Comparison of ENCODE assay signal across 21 cellular contexts in the genomic region with DNA sequence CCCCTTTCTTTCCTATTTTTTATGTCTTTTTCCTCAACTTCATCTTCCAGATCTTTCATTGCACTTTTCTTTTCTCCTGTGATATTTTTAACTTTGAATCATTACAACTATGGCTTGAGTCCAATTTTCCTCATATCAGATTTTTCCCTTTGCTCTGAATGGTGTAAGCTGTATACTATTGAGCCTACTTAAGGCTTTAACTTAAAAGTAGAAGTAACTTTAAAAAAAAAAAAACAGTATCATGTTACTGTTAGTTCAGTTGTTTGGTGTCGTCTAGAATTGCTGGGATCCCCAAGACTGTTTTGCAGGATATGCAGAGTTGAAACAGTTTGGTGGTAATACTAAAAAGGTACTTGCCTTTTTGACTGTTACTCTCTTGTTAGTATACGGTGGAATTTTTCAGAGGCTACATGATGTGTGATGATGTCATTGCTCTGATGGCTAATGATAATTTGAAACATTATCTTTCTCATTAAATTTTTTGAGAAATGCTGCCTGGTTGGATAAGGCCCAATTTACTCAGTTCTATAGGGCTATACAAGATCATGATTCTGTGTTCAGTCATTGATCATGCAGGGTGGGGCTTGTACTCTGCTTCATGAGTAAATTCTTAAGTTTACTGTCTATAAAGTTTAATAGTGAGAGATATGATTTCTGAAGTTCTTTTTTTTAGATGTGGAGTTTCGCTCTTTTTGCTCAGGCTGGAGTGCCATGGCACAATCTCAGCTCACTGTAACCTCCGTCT. TPM values are rescaled to one million over a fixed set of nuclear protein-coding genes. Genes with fewer than 3 reads are reported as not detected.
DNase-seq lines count a peak whose midpoint lies in the region; ATAC-seq and TF ChIP-seq lines count a peak whose summit lies in the region.
"Had no signal": no experiment of that assay in that cellular context is flagged by ENCODE, and none has a peak within 500 bp of the region (broad histone marks: within the 10 kb centered on the region; RNA-seq: fewer than 3 reads in every experiment).

No MANE protein-coding gene starts in this region.

- H3K9ac ChIP-seq in GM23248 (no peak overlapping the region), PC-3 (ENCODE audit: low read length) (no peak overlapping the region)

- POLR2A ChIA-PET in PC-3 (lab: Charles Lee; ENCODE audit: unreplicated experiment): no interaction called here

- H3K4me2 ChIP-seq in GM23248 (ENCODE audit: unreplicated experiment) (no peak overlapping the region), PC-3 (ENCODE audit: low read length) (no peak overlapping the region)

- peak; percentile 23 for DNase-seq in GM23248
- no peak for DNase-seq in HFFc6
- no peak for DNase-seq in chondrocyte (ENCODE audit: low spot score)
- no peak for DNase-seq in mucosa of descending colon
- no peak for DNase-seq in PC-3
- no peak for DNase-seq in type B pancreatic cell (ENCODE audit: extremely low spot score, unreplicated experiment)
- DNase-seq in WERI-Rb-1: no peak
- no peak for DNase-seq in COLO829 (ENCODE audit: low spot score)
- DNase-seq: activated T-cell treated with anti-CD3 and anti-CD28 coated beads, Interleukin-2, amount 50 U/mL, for 1 hour; BE2C; GF-D8; glutamatergic neuron; GOT3; KG1; NCI-H1092; NCI-H69; stimulated activated naive CD8-positive, alpha-beta T cell treated with anti-CD3 and anti-CD28 coated beads, Interleukin-15, amount 100 ng/mL, for 72 hours; upper lobe of right lung had no signal

- no peak overlapping the region for H3K27ac ChIP-seq in GM23248
- no peak overlapping the region for H3K27ac ChIP-seq in PC-3 (ENCODE audit: low read length)
- no peak overlapping the region for H3K27ac ChIP-seq in WERI-Rb-1
- H3K27ac ChIP-seq: HL-60, upper lobe of right lung had no signal

- H3K4me1 Mint-ChIP-seq in HFFc6 (ENCODE audit: low read depth) (peaks cover 18% of the 10 kb centered on the region), chondrocyte (ENCODE audit: low read depth) (peaks cover 20% of the 10 kb centered on the region), type B pancreatic cell (ENCODE audit: unreplicated experiment) (peaks cover 14% of the 10 kb centered on the region)

- H3F3A ChIP-seq in GM23248 (ENCODE audit: insufficient read depth) (no peaks in the 10 kb centered on the region), PC-3 (ENCODE audit: low read length, unreplicated experiment) (no peaks in the 10 kb centered on the region)

- H3K36me3 Mint-ChIP-seq in HFFc6 (ENCODE audit: low read depth) (peaks cover 46% of the 10 kb centered on the region), chondrocyte (ENCODE audit: low read depth) (peaks cover 19% of the 10 kb centered on the region), type B pancreatic cell (peaks cover 38% of the 10 kb centered on the region)

- H3K27me3 ChIP-seq in GM23248 (replicated peaks; ENCODE audit: insufficient read depth) (no peaks in the 10 kb centered on the region), PC-3 (ENCODE audit: low read length) (no peaks in the 10 kb centered on the region), WERI-Rb-1 (ENCODE audit: insufficient read depth, low read depth, severe bottlenecking) (no peaks in the 10 kb centered on the region)
- H3K27me3 ChIP-seq: BE2C, upper lobe of right lung had no signal

- H3K4me1 ChIP-seq in GM23248 (ENCODE audit: insufficient read depth) (no peaks in the 10 kb centered on the region), mucosa of descending colon (ENCODE audit: low read depth) (no peaks in the 10 kb centered on the region), PC-3 (ENCODE audit: insufficient read depth, low read length) (no peaks in the 10 kb centered on the region)
- H3K4me1 ChIP-seq: BE2C had no signal

- H3K4me3 ChIP-seq in GM23248: no peak overlapping the region
- no peak overlapping the region for H3K4me3 ChIP-seq in mucosa of descending colon
- H3K4me3 ChIP-seq in PC-3 (ENCODE audit: low read length): no peak overlapping the region
- no peak overlapping the region for H3K4me3 ChIP-seq in WERI-Rb-1 (ENCODE audit: low read depth, low read length)
- H3K4me3 ChIP-seq: lung, upper lobe of right lung had no signal

- H3K27ac Mint-ChIP-seq in HFFc6: peak overlapping the region; percentile 15; the same call in 1 of the 2 replicates
- peak overlapping the region; percentile 53 for H3K27ac Mint-ChIP-seq in chondrocyte (ENCODE audit: unreplicated experiment)
- no peak overlapping the region for H3K27ac Mint-ChIP-seq in type B pancreatic cell
- H3K27ac Mint-ChIP-seq: natural killer cell treated with Interleukin-12 subunit alpha and Interleukin-12 subunit beta and Interleukin-15 and Interleukin-18, amount 100 ng/mL, for 72 hours had no signal

- no peak for TF ChIP-seq CTCF in HFFc6 (IDR thresholded peaks at IDR 0.05)
- TF ChIP-seq CTCF in chondrocyte (IDR thresholded peaks at IDR 0.05): no peak
- TF ChIP-seq CTCF in mucosa of descending colon (IDR thresholded peaks at IDR 0.05): no peak
- no peak for TF ChIP-seq CTCF in PC-3 (conservative IDR thresholded peaks at IDR 0.05; ENCODE audit: low read depth, low read length)
- TF ChIP-seq CTCF in type B pancreatic cell (conservative IDR thresholded peaks at IDR 0.05): no peak
- TF ChIP-seq CTCF in WERI-Rb-1 (IDR thresholded peaks at IDR 0.05; ENCODE audit: low read depth, low read length): no peak

- ATAC-seq in mucosa of descending colon: peak; percentile 63
- no peak for ATAC-seq in PC-3
- ATAC-seq: natural killer cell treated with Interleukin-12 subunit alpha and Interleukin-12 subunit beta and Interleukin-15 and Interleukin-18, amount 100 ng/mL, for 72 hours; stimulated activated naive CD8-positive, alpha-beta T cell treated with anti-CD3 and anti-CD28 coated beads, Interleukin-15, amount 100 ng/mL, for 72 hours; upper lobe of right lung had no signal

- H2AFZ ChIP-seq in GM23248 (no peak overlapping the region), PC-3 (ENCODE audit: low read length) (no peak overlapping the region)

- H3K9me3 ChIP-seq in GM23248 (ENCODE audit: low read depth) (no peaks in the 10 kb centered on the region), mucosa of descending colon (no peaks in the 10 kb centered on the region), PC-3 (ENCODE audit: low read length) (no peaks in the 10 kb centered on the region), WERI-Rb-1 (ENCODE audit: severe bottlenecking) (no peaks in the 10 kb centered on the region)
- H3K9me3 ChIP-seq: BE2C, upper lobe of right lung had no signal

- H3K9me2 ChIP-seq in GM23248 (ENCODE audit: insufficient read depth): no peaks in the 10 kb centered on the region
- no peaks in the 10 kb centered on the region for H3K9me2 ChIP-seq in PC-3 (replicated peaks; ENCODE audit: low read length)

- no TSS peak for BruUV-seq in PC-3 (replicated peaks; lab: Mats Ljungman, UMichigan)

- H3K27me3 Mint-ChIP-seq in HFFc6 (ENCODE audit: insufficient read depth) (peaks cover 1% of the 10 kb centered on the region; the same call in 1 of the 2 replicates), chondrocyte (ENCODE audit: low read depth) (no peaks in the 10 kb centered on the region), type B pancreatic cell (no peaks in the 10 kb centered on the region)
- H3K27me3 Mint-ChIP-seq: natural killer cell treated with Interleukin-12 subunit alpha and Interleukin-12 subunit beta and Interleukin-15 and Interleukin-18, amount 100 ng/mL, for 72 hours; stimulated activated naive CD8-positive, alpha-beta T cell treated with anti-CD3 and anti-CD28 coated beads, Interleukin-15, amount 100 ng/mL, for 72 hours had no signal

- H3K4me3 Mint-ChIP-seq in HFFc6: no peak overlapping the region
- H3K4me3 Mint-ChIP-seq in chondrocyte (ENCODE audit: unreplicated experiment): no peak overlapping the region
- no peak overlapping the region for H3K4me3 Mint-ChIP-seq in type B pancreatic cell
- H3K4me3 Mint-ChIP-seq: natural killer cell treated with Interleukin-12 subunit alpha and Interleukin-12 subunit beta and Interleukin-15 and Interleukin-18, amount 100 ng/mL, for 72 hours; stimulated activated naive CD8-positive, alpha-beta T cell treated with anti-CD3 and anti-CD28 coated beads, Interleukin-15, amount 100 ng/mL, for 72 hours had no signal

- intact Hi-C loops in mucosa of descending colon (cut with DNase I, micrococcal nuclease) (no loop called here), PC-3 (cut with micrococcal nuclease) (no loop called here)

- 77 to 80% methylated on average over 4 of the region's 4 CpGs for WGBS in GM23248 (ENCODE audit: low coverage in 1 of 2, low lambda C conversion rate in 2 of 2, missing lambda C conversion rate in 2 of 2), 2 experiments

- peaks cover 100% of the 10 kb centered on the region for H3K79me2 ChIP-seq in GM23248 (ENCODE audit: insufficient read depth)
- H3K79me2 ChIP-seq in PC-3 (ENCODE audit: low read length): peaks cover 93% of the 10 kb centered on the region

- in situ Hi-C loops in GM23248 (cut with MboI): no loop called here

- H4K20me1 ChIP-seq in GM23248 (ENCODE audit: insufficient read depth) (no peaks in the 10 kb centered on the region), PC-3 (ENCODE audit: low read length) (no peaks in the 10 kb centered on the region)

- CTCF ChIA-PET in PC-3 (lab: Charles Lee): no interaction called here

- H3K36me3 ChIP-seq in GM23248 (ENCODE audit: low read depth) (peaks cover 44% of the 10 kb centered on the region; the same call in 1 of the 2 replicates), mucosa of descending colon (ENCODE audit: low read depth) (no peaks in the 10 kb centered on the region), PC-3 (ENCODE audit: low read depth, low read length) (peaks cover 6% of the 10 kb centered on the region; the same call in 1 of the 2 replicates), WERI-Rb-1 (peaks cover 54% of the 10 kb centered on the region)

- H3K9me3 Mint-ChIP-seq in HFFc6: no peaks in the 10 kb centered on the region
- no peaks in the 10 kb centered on the region for H3K9me3 Mint-ChIP-seq in chondrocyte (ENCODE audit: low read depth)
- no peaks in the 10 kb centered on the region for H3K9me3 Mint-ChIP-seq in type B pancreatic cell
- H3K9me3 Mint-ChIP-seq: natural killer cell treated with Interleukin-12 subunit alpha and Interleukin-12 subunit beta and Interleukin-15 and Interleukin-18, amount 100 ng/mL, for 72 hours; stimulated activated naive CD8-positive, alpha-beta T cell treated with anti-CD3 and anti-CD28 coated beads, Interleukin-15, amount 100 ng/mL, for 72 hours had no signal

RNA-seq across cellular contexts. Expression of a gene that starts 8.8 kb away (rescaled TPM):
- 18.5 and 19.7 TPM in 2 replicates for total RNA-seq in GM23248 (2014; rRNA removed; shearing (Covaris generic))
- polyA plus RNA-seq in GM23248 (2016; fragmentation: Nextera tagmentation; extraction: Ambion mirVana): 21.5 and 22.0 TPM in 2 replicates
- 10 to 100 TPM; 20.1 to 22.8 (median 21.7) TPM for total RNA-seq in HFFc6 (2021; fragmentation: NEBNext Ultra II Directional; extraction: Animal tissue kit (Norgen Biotek cat#: 25700))
- total RNA-seq in chondrocyte (18.6 to 21.5 TPM (median 20.7 TPM) in 3 replicates), mucosa of descending colon (10 to 100 TPM; 29.7 to 37.4 (median 31.0) TPM), PC-3 (2014; rRNA removed) (12.2 and 14.6 TPM in 2 replicates), type B pancreatic cell (ENCODE audit: low replicate concordance) (32.9 and 35.7 TPM in 2 replicates)
